Comparison of ENCODE assay signal across 8 cellular contexts in the genomic region with DNA sequence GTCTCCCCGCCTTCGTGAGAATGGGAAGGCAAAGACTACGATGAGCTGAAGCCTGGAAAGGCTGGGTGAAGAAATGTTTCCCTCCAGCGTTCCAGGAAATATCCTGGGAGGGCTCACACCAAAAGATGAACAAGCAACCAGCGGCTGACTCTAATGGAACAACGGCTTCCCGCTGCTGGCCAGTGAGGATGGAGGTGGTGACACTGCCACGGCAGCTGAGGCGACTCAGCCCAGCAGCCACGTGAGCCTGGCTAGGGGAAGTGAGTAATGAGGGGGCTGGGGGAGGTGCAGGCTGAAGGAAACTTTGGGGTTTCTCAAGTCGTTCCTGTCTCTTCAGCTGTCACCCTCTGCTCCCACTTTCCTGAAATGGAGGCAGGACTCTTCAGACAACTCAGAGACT.
DNase-seq lines count a peak whose midpoint lies in the region; FAIRE-seq and TF ChIP-seq lines count a peak whose summit lies in the region.

No MANE protein-coding gene starts in this region.

- H3K4me1 ChIP-seq in fibroblast of lung (ENCODE audit: control insufficient read depth, extremely low read depth, insufficient read depth, low read length) (peaks cover 17% of the 10 kb centered on the region), small intestine (ENCODE audit: control insufficient read depth in 2 of 2, insufficient read depth in 1 of 2, low read depth in 1 of 2, low read length in 1 of 2) (peaks cover 12 to 24% of the 10 kb centered on the region in 2 donors)

- H3K36me3 ChIP-seq in fibroblast of lung (ENCODE audit: control insufficient read depth, insufficient read depth, low read length) = no peaks in the 10 kb centered on the region
- H3K36me3 ChIP-seq in small intestine (ENCODE audit: control insufficient read depth in 2 of 2, insufficient read depth in 2 of 2, low read length in 2 of 2) = no peaks in the 10 kb centered on the region

- H3K27ac ChIP-seq in fibroblast of lung (ENCODE audit: insufficient read depth, low read length) (peak overlapping the region; percentile 49), small intestine (ENCODE audit: low read depth in 1 of 2, low read length in 1 of 2) (no peak overlapping the region)

- no peak overlapping the region for H3K9ac ChIP-seq in fibroblast of lung (ENCODE audit: insufficient read depth, low read length)

- DNase-seq in EH (ENCODE audit: low read depth) (peak; percentile 83), HCEC 1CT (peak; percentile 91), RKO (ENCODE audit: low spot score) (peak; percentile 47), fibroblast of lung (ENCODE audit: low read depth in 2 of 2) (peak; percentile 47 to 73), small intestine (peak; percentile 13), DMS79 treated with DMSO at 0.1 percent for 48 hours (lab: John Stamatoyannopoulos, UW) (no peak), DMS153 (lab: John Stamatoyannopoulos, UW) (no peak), SHP77 treated with DMSO at 0.1 percent for 48 hours (lab: John Stamatoyannopoulos, UW) (no peak)

- H4K20me1 ChIP-seq in fibroblast of lung (ENCODE audit: control insufficient read depth, extremely low read depth, insufficient read depth, low read length) = no peaks in the 10 kb centered on the region

- WGBS in small intestine, 3 donors = 68 to 75% (median 75%) methylated on average over 11 of the region's 11 CpGs

- H3K4me2 ChIP-seq in fibroblast of lung (ENCODE audit: extremely low read depth, insufficient read depth, low read length) = peak overlapping the region; percentile 20

- no peak overlapping the region for H2AFZ ChIP-seq in fibroblast of lung (ENCODE audit: low read length)

- TF ChIP-seq CTCF in fibroblast of lung (conservative IDR thresholded peaks at IDR 0.05 in 1 of 2, IDR thresholded peaks at IDR 0.05 in 1 of 2; ENCODE audit: low read depth in 1 of 2, low read length in 2 of 2) = no peak

- H3K27me3 ChIP-seq in fibroblast of lung (ENCODE audit: control insufficient read depth, insufficient read depth, low read length) (no peaks in the 10 kb centered on the region), small intestine (ENCODE audit: control insufficient read depth in 2 of 2, insufficient read depth in 2 of 2, low read length in 2 of 2) (no peaks in the 10 kb centered on the region)

- no peak for FAIRE-seq in small intestine (lab: Jason Lieb, UNC)

- H3K79me2 ChIP-seq in fibroblast of lung (ENCODE audit: control insufficient read depth, insufficient read depth, low read length) = no peaks in the 10 kb centered on the region

- no peaks in the 10 kb centered on the region for H3K9me3 ChIP-seq in fibroblast of lung (ENCODE audit: control insufficient read depth, insufficient read depth, low read depth, low read length)
- H3K9me3 ChIP-seq in small intestine (ENCODE audit: control insufficient read depth, low read depth) = no peaks in the 10 kb centered on the region

- H3K4me3 ChIP-seq in fibroblast of lung (replicated peaks in 1 of 4; ENCODE audit: control extremely low read depth in 1 of 4, insufficient read depth in 1 of 4, low read depth in 3 of 4, low read length in 4 of 4) (no peak overlapping the region), small intestine (ENCODE audit: low read depth in 1 of 2, low read length in 2 of 2) (no peak overlapping the region)

Comparison
In these comparisons a context has a peak if more than half of its experiments do, and no peak if none do; other contexts are left out.
1. DNase-seq: peak in EH (single experiment), HCEC 1CT (single experiment), RKO (single experiment), fibroblast of lung (2 of 2) and small intestine (single experiment); none in DMS79 treated with DMSO at 0.1 percent for 48 hours (single experiment), DMS153 (single experiment) and SHP77 treated with DMSO at 0.1 percent for 48 hours (single experiment).